Comparison of ENCODE assay signal across 1 cellular context in the genomic region with DNA sequence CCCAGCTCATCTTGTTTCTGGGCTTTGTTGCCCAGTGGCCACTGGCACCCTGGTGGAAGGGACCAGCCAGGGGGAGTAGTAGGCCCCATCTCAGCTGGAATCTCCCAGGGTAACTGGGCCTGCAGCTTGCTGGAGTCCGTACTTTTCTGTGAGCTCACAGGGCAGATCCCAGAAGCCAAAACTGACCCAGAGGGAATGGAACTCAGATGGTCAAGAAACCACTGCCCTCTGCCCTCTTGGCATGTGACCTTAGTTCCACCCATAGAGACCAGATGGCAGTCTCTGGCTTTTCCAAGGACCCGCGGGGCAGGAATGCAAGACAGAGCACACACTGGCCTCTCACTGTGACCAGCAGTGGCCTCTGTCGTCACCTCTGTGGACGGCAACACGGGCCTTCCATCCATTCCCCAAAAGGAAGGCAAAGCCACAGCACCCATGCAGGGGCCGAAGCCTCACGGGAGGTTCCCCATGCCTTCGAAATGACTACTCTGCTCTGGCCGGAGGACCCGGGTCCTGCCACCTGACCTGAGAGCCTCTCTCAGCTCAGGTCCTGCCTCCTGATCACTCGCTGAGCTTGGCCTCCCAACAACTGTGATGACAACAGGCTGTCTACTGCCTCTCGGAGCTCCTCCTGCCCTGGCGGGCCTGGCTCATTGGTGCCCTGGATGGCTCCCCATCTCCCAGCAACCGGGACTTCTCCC.
TF ChIP-seq lines count a peak whose summit lies in the region.

No MANE protein-coding gene starts in this region.

TF ChIP-seq in HepG2, 621 proteins besides CTCF, POLR2A, EP300 and RAD21 (continued from another document):
- TF ChIP-seq ZNF619 (CRISPR knock-in tag; IDR thresholded peaks at IDR 0.05) (peak; percentile 17; the same call in 1 of the 2 replicates), ZNF446 (CRISPR knock-in tag; IDR thresholded peaks at IDR 0.05) (no peak), ZNF124 (CRISPR knock-in tag; IDR thresholded peaks at IDR 0.05) (no peak), ZFP91 (CRISPR knock-in tag; IDR thresholded peaks at IDR 0.05; ENCODE audit: borderline replicate concordance) (peak; percentile 8; the same call in 1 of the 2 replicates), ZNF776 (CRISPR knock-in tag; IDR thresholded peaks at IDR 0.05) (peak; percentile 17; the same call in 1 of the 2 replicates), ASH2L (IDR thresholded peaks at IDR 0.05; ENCODE audit: insufficient read length, low read depth, low read length) (peak; percentile 15), ZFX (CRISPR knock-in tag; IDR thresholded peaks at IDR 0.05; ENCODE audit: low read depth) (peak; percentile 3; the same call in 1 of the 2 replicates), ZNF768 (CRISPR knock-in tag; IDR thresholded peaks at IDR 0.05) (0 out of 2 replicates have a peak, but pooled peaks have one; percentile 13), ZNF605 (CRISPR knock-in tag; IDR thresholded peaks at IDR 0.05) (no peak), ZNF687 (CRISPR knock-in tag; IDR thresholded peaks at IDR 0.05) (peak; percentile 35; the same call in 1 of the 2 replicates), TCF12 (IDR thresholded peaks at IDR 0.05) (no peak), TCF12 (CRISPR knock-in tag; IDR thresholded peaks at IDR 0.05) (no peak), ZKSCAN1 (IDR thresholded peaks at IDR 0.05; ENCODE audit: low read length) (no peak), YEATS2 (CRISPR knock-in tag; IDR thresholded peaks at IDR 0.05; ENCODE audit: borderline replicate concordance) (0 out of 2 replicates have a peak, but pooled peaks have one; percentile 2), HNF4G (IDR thresholded peaks at IDR 0.05; ENCODE audit: borderline replicate concordance, low read depth, low read length) (no peak), HNF4G (CRISPR knock-in tag; IDR thresholded peaks at IDR 0.05; ENCODE audit: borderline replicate concordance, low read depth) (no peak), HOXD1 (CRISPR knock-in tag; IDR thresholded peaks at IDR 0.05) (no peak), GABPB1 (CRISPR knock-in tag; IDR thresholded peaks at IDR 0.05) (no peak; the same call in 1 of the 2 replicates), CREM (IDR thresholded peaks at IDR 0.05) (no peak), CREM (CRISPR knock-in tag; IDR thresholded peaks at IDR 0.05) (no peak), ZNF792 (CRISPR knock-in tag; IDR thresholded peaks at IDR 0.05) (peak; percentile 37; the same call in 1 of the 2 replicates), HNRNPL (IDR thresholded peaks at IDR 0.05; ENCODE audit: low read depth, low read length) (0 out of 2 replicates have a peak, but pooled peaks have one; percentile 13), ELF1 (CRISPR knock-in tag; IDR thresholded peaks at IDR 0.05) (peak; percentile 2; the same call in 1 of the 2 replicates), ZFY (CRISPR knock-in tag; IDR thresholded peaks at IDR 0.05) (peak; percentile 10; the same call in 1 of the 2 replicates), BRD4 (CRISPR knock-in tag; IDR thresholded peaks at IDR 0.05) (0 out of 2 replicates have a peak, but pooled peaks have one; percentile 17), BCL6 (CRISPR knock-in tag; IDR thresholded peaks at IDR 0.05) (no peak)
- TF ChIP-seq, protein P1, sequence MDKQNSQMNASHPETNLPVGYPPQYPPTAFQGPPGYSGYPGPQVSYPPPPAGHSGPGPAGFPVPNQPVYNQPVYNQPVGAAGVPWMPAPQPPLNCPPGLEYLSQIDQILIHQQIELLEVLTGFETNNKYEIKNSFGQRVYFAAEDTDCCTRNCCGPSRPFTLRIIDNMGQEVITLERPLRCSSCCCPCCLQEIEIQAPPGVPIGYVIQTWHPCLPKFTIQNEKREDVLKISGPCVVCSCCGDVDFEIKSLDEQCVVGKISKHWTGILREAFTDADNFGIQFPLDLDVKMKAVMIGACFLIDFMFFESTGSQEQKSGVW (CRISPR knock-in tag; IDR thresholded peaks at IDR 0.05; ENCODE audit: borderline replicate concordance) = no peak
- TF ChIP-seq, protein P2, sequence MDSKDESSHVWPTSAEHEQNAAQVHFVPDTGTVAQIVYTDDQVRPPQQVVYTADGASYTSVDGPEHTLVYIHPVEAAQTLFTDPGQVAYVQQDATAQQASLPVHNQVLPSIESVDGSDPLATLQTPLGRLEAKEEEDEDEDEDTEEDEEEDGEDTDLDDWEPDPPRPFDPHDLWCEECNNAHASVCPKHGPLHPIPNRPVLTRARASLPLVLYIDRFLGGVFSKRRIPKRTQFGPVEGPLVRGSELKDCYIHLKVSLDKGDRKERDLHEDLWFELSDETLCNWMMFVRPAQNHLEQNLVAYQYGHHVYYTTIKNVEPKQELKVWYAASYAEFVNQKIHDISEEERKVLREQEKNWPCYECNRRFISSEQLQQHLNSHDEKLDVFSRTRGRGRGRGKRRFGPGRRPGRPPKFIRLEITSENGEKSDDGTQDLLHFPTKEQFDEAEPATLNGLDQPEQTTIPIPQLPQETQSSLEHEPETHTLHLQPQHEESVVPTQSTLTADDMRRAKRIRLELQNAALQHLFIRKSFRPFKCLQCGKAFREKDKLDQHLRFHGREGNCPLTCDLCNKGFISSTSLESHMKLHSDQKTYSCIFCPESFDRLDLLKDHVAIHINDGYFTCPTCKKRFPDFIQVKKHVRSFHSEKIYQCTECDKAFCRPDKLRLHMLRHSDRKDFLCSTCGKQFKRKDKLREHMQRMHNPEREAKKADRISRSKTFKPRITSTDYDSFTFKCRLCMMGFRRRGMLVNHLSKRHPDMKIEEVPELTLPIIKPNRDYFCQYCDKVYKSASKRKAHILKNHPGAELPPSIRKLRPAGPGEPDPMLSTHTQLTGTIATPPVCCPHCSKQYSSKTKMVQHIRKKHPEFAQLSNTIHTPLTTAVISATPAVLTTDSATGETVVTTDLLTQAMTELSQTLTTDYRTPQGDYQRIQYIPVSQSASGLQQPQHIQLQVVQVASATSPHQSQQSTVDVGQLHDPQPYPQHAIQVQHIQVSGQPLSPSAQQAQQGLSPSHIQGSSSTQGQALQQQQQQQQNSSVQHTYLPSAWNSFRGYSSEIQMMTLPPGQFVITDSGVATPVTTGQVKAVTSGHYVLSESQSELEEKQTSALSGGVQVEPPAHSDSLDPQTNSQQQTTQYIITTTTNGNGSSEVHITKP (CRISPR knock-in tag; IDR thresholded peaks at IDR 0.05; ENCODE audit: low read depth) = no peak
